Comparison of ENCODE assay signal across 8 cellular contexts in the genomic region with DNA sequence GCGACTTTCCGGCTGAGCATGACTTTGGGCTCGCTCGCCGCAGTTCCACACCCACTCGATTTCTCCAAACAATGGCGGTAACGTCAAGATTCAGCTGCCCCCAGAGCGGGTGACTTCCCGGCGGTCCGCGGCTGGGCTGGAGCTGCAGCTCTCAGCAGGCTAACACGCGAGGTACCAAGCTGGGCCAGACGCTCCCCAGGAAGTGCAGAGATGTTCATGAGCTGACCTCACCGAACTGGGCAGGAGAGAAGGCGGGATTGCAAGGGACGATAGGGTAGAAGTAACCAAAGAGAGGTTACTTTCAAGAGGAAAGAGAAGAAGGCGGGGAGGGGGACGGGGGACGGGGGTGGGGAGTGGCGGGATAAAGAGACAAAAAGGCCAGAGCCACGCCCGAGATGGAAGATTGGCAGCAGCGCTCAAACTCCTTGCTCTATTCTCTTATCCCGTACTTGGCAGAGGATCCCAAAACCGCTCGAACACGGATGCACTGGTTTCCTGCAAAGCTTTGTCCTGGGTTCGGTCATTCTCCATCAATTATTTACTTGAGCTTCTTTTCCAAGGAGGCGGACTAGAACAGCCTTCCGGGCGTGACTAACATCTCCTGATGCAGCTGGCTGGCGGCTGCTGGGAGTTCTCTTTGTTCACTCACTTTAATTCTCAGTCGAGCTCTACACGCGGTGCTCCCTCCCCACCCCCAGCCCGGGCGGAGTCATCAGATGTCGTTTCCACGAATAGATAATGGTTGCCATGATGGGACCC.
A peak's percentile ranks its signal among the peaks of the same experiment; 100 is the strongest.
DNase-seq lines count a peak whose midpoint lies in the region; ATAC-seq and TF ChIP-seq lines count a peak whose summit lies in the region.

A gene (minus strand): TSS at position 626 of the 759 bp plus-strand sequence.

- peaks cover 2% of the 10 kb centered on the region for H3K36me3 Mint-ChIP-seq in activated naive CD8-positive, alpha-beta T cell treated with anti-CD3 and anti-CD28 coated beads, Interleukin-2, amount 10 ng/mL, durations not matched to agents 7 days and 5 days
- H3K36me3 Mint-ChIP-seq in Caco-2 (ENCODE audit: insufficient read depth, unreplicated experiment) = no peaks in the 10 kb centered on the region

- intact Hi-C loops in Caco-2 (cut with micrococcal nuclease; ENCODE audit: unreplicated experiment) = no loop called here

- H3K4me3 ChIP-seq in Caco-2 (ENCODE audit: low read depth, low read length) = no peak within 1 kb of the TSS

- peak within 1 kb of the TSS; percentile 75 for H3K4me3 Mint-ChIP-seq in activated naive CD8-positive, alpha-beta T cell treated with anti-CD3 and anti-CD28 coated beads, Interleukin-2, amount 10 ng/mL, durations not matched to agents 7 days and 5 days
- H3K4me3 Mint-ChIP-seq in Caco-2 (ENCODE audit: unreplicated experiment) = no peak within 1 kb of the TSS

- H3K4me1 Mint-ChIP-seq in activated naive CD8-positive, alpha-beta T cell treated with anti-CD3 and anti-CD28 coated beads, Interleukin-2, amount 10 ng/mL, durations not matched to agents 7 days and 5 days = peaks cover 29% of the 10 kb centered on the region
- no peaks in the 10 kb centered on the region for H3K4me1 Mint-ChIP-seq in Caco-2 (ENCODE audit: low read depth, unreplicated experiment)

- H3K4me1 ChIP-seq in Caco-2 = no peaks in the 10 kb centered on the region

- no peak for TF ChIP-seq CTCF in Caco-2 (IDR thresholded peaks at IDR 0.05; ENCODE audit: insufficient read depth in 1 of 2, low read depth in 1 of 2, low read length in 1 of 2, severe bottlenecking in 1 of 2, unreplicated experiment in 1 of 2)

- peak; percentile 78 for DNase-seq in HCEC 1CT
- DNase-seq in NCI-H748 treated with DMSO at 0.1 percent for 48 hours (lab: John Stamatoyannopoulos, UW) = peak; percentile 88
- DNase-seq in activated naive CD8-positive, alpha-beta T cell treated with anti-CD3 and anti-CD28 coated beads, Interleukin-2, amount 10 ng/mL, durations not matched to agents 7 days and 5 days = peak; percentile 40
- peak; percentile 57 for DNase-seq in iris pigment epithelial cell (ENCODE audit: low read depth)
- peak; percentile 19 for DNase-seq in stimulated activated CD8-positive, alpha-beta memory T cell treated with anti-CD3 and anti-CD28 coated beads, Interleukin-15, amount 100 ng/mL, for 24 hours (ENCODE audit: low read depth)
- no peak for DNase-seq in Caco-2
- DNase-seq in KG1 (lab: John Stamatoyannopoulos, UW) = no peak

- CTCF ChIA-PET in Caco-2 (lab: Charles Lee) = no interaction called here

- no peak within 1 kb of the TSS for H3K27ac Mint-ChIP-seq in activated naive CD8-positive, alpha-beta T cell treated with anti-CD3 and anti-CD28 coated beads, Interleukin-2, amount 10 ng/mL, durations not matched to agents 7 days and 5 days
- H3K27ac Mint-ChIP-seq in Caco-2 (ENCODE audit: unreplicated experiment) = no peak within 1 kb of the TSS

- POLR2A ChIA-PET in activated naive CD8-positive, alpha-beta T cell treated with anti-CD3 and anti-CD28 coated beads, Interleukin-2, amount 10 ng/mL, durations not matched to agents 7 days and 5 days (lab: Charles Lee) = no interaction called here
- POLR2A ChIA-PET in Caco-2 (lab: Charles Lee) = no interaction called here

- no peaks in the 10 kb centered on the region for H3K36me3 ChIP-seq in Caco-2 (ENCODE audit: control insufficient read depth, insufficient read depth, low read length)

- peaks cover 40% of the 10 kb centered on the region for H3K27me3 Mint-ChIP-seq in activated naive CD8-positive, alpha-beta T cell treated with anti-CD3 and anti-CD28 coated beads, Interleukin-2, amount 10 ng/mL, durations not matched to agents 7 days and 5 days
- peaks cover 20% of the 10 kb centered on the region for H3K27me3 Mint-ChIP-seq in Caco-2 (ENCODE audit: insufficient read depth, unreplicated experiment)

- peaks cover 1% of the 10 kb centered on the region; the same call in 1 of the 2 replicates for H3K27me3 ChIP-seq in Caco-2 (replicated peaks; ENCODE audit: control insufficient read depth, insufficient read depth, low read length)

- no peak for ATAC-seq in activated naive CD8-positive, alpha-beta T cell treated with anti-CD3 and anti-CD28 coated beads, Interleukin-2, amount 10 ng/mL, durations not matched to agents 7 days and 5 days (ENCODE audit: low read depth)
- no peak for ATAC-seq in HG03565 (IDR thresholded peaks at IDR 0.05; ENCODE audit: unreplicated experiment)

- H3K9me3 Mint-ChIP-seq in activated naive CD8-positive, alpha-beta T cell treated with anti-CD3 and anti-CD28 coated beads, Interleukin-2, amount 10 ng/mL, durations not matched to agents 7 days and 5 days = no peaks in the 10 kb centered on the region
- no peaks in the 10 kb centered on the region for H3K9me3 Mint-ChIP-seq in Caco-2 (ENCODE audit: unreplicated experiment)

- H3K9me3 ChIP-seq in Caco-2 = no peaks in the 10 kb centered on the region

- BruUV-seq in Caco-2 (replicated peaks; lab: Mats Ljungman, UMichigan) = no TSS peak

Comparison
In these comparisons a context has a peak if more than half of its experiments do, and no peak if none do; other contexts are left out.
1. DNase-seq: peak in HCEC 1CT (single experiment), NCI-H748 treated with DMSO at 0.1 percent for 48 hours (single experiment), activated naive CD8-positive, alpha-beta T cell treated with anti-CD3 and anti-CD28 coated beads, Interleukin-2, amount 10 ng/mL, durations not matched to agents 7 days and 5 days (single experiment), iris pigment epithelial cell (single experiment) and stimulated activated CD8-positive, alpha-beta memory T cell treated with anti-CD3 and anti-CD28 coated beads, Interleukin-15, amount 100 ng/mL, for 24 hours (single experiment); none in Caco-2 (0 of 2) and KG1 (single experiment).